1 cellular context compared by ENCODE assay signal in genomic region chr5:96288845-96289185, GRCh38.
TF ChIP-seq lines count a peak whose summit lies in the region.

No MANE protein-coding gene starts in this region.

TF ChIP-seq in HepG2, 621 proteins besides CTCF, POLR2A, EP300 and RAD21 (continued from another document and continues in another):
- no peak for TF ChIP-seq AFF4 (CRISPR knock-in tag; IDR thresholded peaks at IDR 0.05)
- TF ChIP-seq MIXL1 (CRISPR knock-in tag; IDR thresholded peaks at IDR 0.05), result 0 out of 2 replicates have a peak, but pooled peaks have one; percentile 24
- peak; percentile 55; the same call in 1 of the 2 replicates for TF ChIP-seq ZNF614 (CRISPR knock-in tag; IDR thresholded peaks at IDR 0.05; ENCODE audit: borderline replicate concordance)
- peak; percentile 45; the same call in 1 of the 2 replicates for TF ChIP-seq ZNF143 (CRISPR knock-in tag; IDR thresholded peaks at IDR 0.05)
- peak; percentile 67; the same call in 1 of the 2 replicates for TF ChIP-seq HMG20A (CRISPR knock-in tag; IDR thresholded peaks at IDR 0.05; ENCODE audit: borderline replicate concordance)
- 0 out of 2 replicates have a peak, but pooled peaks have one; percentile 21 for TF ChIP-seq HNF1A (IDR thresholded peaks at IDR 0.05; ENCODE audit: low read depth)
- no peak for TF ChIP-seq HNF1A (CRISPR knock-in tag; IDR thresholded peaks at IDR 0.05; ENCODE audit: borderline replicate concordance)
- no peak for TF ChIP-seq ZNF317 (CRISPR knock-in tag; IDR thresholded peaks at IDR 0.05)
- no peak for TF ChIP-seq PTBP1 (IDR thresholded peaks at IDR 0.05; ENCODE audit: low read depth, low read length, poor library complexity, severe bottlenecking)
- no peak for TF ChIP-seq ZBTB26 (CRISPR knock-in tag; IDR thresholded peaks at IDR 0.05; ENCODE audit: borderline replicate concordance)
- TF ChIP-seq MEF2D (CRISPR knock-in tag; IDR thresholded peaks at IDR 0.05), result no peak
- 0 out of 2 replicates have a peak, but pooled peaks have one; percentile 48 for TF ChIP-seq ZNF644 (CRISPR knock-in tag; IDR thresholded peaks at IDR 0.05; ENCODE audit: low read depth)
- TF ChIP-seq ZNF607 (CRISPR knock-in tag; IDR thresholded peaks at IDR 0.05; ENCODE audit: borderline replicate concordance), result no peak
- no peak for TF ChIP-seq ZNF251 (CRISPR knock-in tag; IDR thresholded peaks at IDR 0.05)
- TF ChIP-seq HOMEZ (CRISPR knock-in tag; IDR thresholded peaks at IDR 0.05; ENCODE audit: low read depth), result peak; percentile 93
- TF ChIP-seq ZNF784 (CRISPR knock-in tag; IDR thresholded peaks at IDR 0.05; ENCODE audit: borderline replicate concordance), result 0 out of 2 replicates have a peak, but pooled peaks have one; percentile 29
- no peak for TF ChIP-seq NCOR1 (IDR thresholded peaks at IDR 0.05; ENCODE audit: borderline replicate concordance, low read length)
- no peak for TF ChIP-seq HDAC6 (IDR thresholded peaks at IDR 0.05; ENCODE audit: low read depth, low read length)
- TF ChIP-seq SETDB1 (CRISPR knock-in tag; IDR thresholded peaks at IDR 0.05; ENCODE audit: borderline replicate concordance), result no peak
- no peak for TF ChIP-seq ZNF235 (CRISPR knock-in tag; IDR thresholded peaks at IDR 0.05; ENCODE audit: borderline replicate concordance)
- no peak for TF ChIP-seq ZSCAN25 (CRISPR knock-in tag; IDR thresholded peaks at IDR 0.05)
- TF ChIP-seq ZNF619 (CRISPR knock-in tag; IDR thresholded peaks at IDR 0.05), result no peak
- TF ChIP-seq SSRP1 (CRISPR knock-in tag; IDR thresholded peaks at IDR 0.05), result no peak
- no peak for TF ChIP-seq ZNF234 (CRISPR knock-in tag; conservative IDR thresholded peaks at IDR 0.05)
- TF ChIP-seq ZNF792 (CRISPR knock-in tag; IDR thresholded peaks at IDR 0.05), result no peak
- TF ChIP-seq ZNF30 (CRISPR knock-in tag; IDR thresholded peaks at IDR 0.05), result no peak
- no peak for TF ChIP-seq CBFB (CRISPR knock-in tag; IDR thresholded peaks at IDR 0.05)
- peak; percentile 84 for TF ChIP-seq ZMYM4 (CRISPR knock-in tag; IDR thresholded peaks at IDR 0.05)
- no peak for TF ChIP-seq TERF1 (CRISPR knock-in tag; IDR thresholded peaks at IDR 0.05)
- no peak for TF ChIP-seq GMEB2 (CRISPR knock-in tag; IDR thresholded peaks at IDR 0.05; ENCODE audit: low read depth)
- peak; percentile 34; the same call in 1 of the 2 replicates for TF ChIP-seq ZNF331 (CRISPR knock-in tag; IDR thresholded peaks at IDR 0.05)
- 0 out of 2 replicates have a peak, but pooled peaks have one; percentile 7 for TF ChIP-seq FOSL2 (CRISPR knock-in tag; IDR thresholded peaks at IDR 0.05)
- peak; percentile 76 for TF ChIP-seq ARID5B (CRISPR knock-in tag; IDR thresholded peaks at IDR 0.05)
- TF ChIP-seq MNT (IDR thresholded peaks at IDR 0.05), result no peak
- TF ChIP-seq RXRB (CRISPR knock-in tag; IDR thresholded peaks at IDR 0.05; ENCODE audit: borderline replicate concordance), result peak; percentile 52; the same call in 1 of the 2 replicates
- TF ChIP-seq MXD4 (CRISPR knock-in tag; IDR thresholded peaks at IDR 0.05), result no peak
- TF ChIP-seq ZBTB46 (CRISPR knock-in tag; IDR thresholded peaks at IDR 0.05; ENCODE audit: borderline replicate concordance), result no peak
